8 cellular contexts compared by ENCODE assay signal in genomic region chr12:7018350-7019042, GRCh38. TPM values are rescaled to one million over a fixed set of nuclear protein-coding genes. Genes with fewer than 3 reads are reported as not detected.
DNase-seq lines count a peak whose midpoint lies in the region; ATAC-seq and TF ChIP-seq lines count a peak whose summit lies in the region.

LPCAT3 (minus strand) TSS chr12:7018476; CDS start chr12:7018424, 52 bp downstream.

- H3K4me3 Mint-ChIP-seq in activated CD4-positive, alpha-beta T cell treated with anti-CD3 and anti-CD28 coated beads, Interleukin-2, amount 10 ng/mL, durations not matched to agents 24 days and 14 days: peak within 1 kb of the TSS; percentile 90

- intact Hi-C loops in activated CD4-positive, alpha-beta T cell treated with anti-CD3 and anti-CD28 coated beads, Interleukin-2, amount 10 ng/mL, durations not matched to agents 24 days and 14 days (cut with micrococcal nuclease): loop anchor here (1.0 to 5.0 kb wide), 8 partner anchors 48 to 169 kb away; partner anchors contain the start of genes C12orf57, C1R, CLSTN3 and EMG1
- intact Hi-C loops in left colon (cut with DNase I, micrococcal nuclease): no loop called here

- peak within 1 kb of the TSS; percentile 89 for H3K4me3 ChIP-seq in coronary artery

- peak within 1 kb of the TSS; percentile 91 for H3K27ac Mint-ChIP-seq in activated CD4-positive, alpha-beta T cell treated with anti-CD3 and anti-CD28 coated beads, Interleukin-2, amount 10 ng/mL, durations not matched to agents 24 days and 14 days

- peaks cover 28% of the 10 kb centered on the region for H3K4me1 Mint-ChIP-seq in activated CD4-positive, alpha-beta T cell treated with anti-CD3 and anti-CD28 coated beads, Interleukin-2, amount 10 ng/mL, durations not matched to agents 24 days and 14 days

- ATAC-seq in GM19328 (IDR thresholded peaks at IDR 0.05; ENCODE audit: unreplicated experiment): peak; percentile 89
- peak; percentile 89 for ATAC-seq in HG03520 (IDR thresholded peaks at IDR 0.05; ENCODE audit: unreplicated experiment)
- peak; percentile 92 for ATAC-seq in left colon

- DNase-seq in NCI-H526 treated with DMSO at 0.1 percent for 48 hours (lab: John Stamatoyannopoulos, UW) (peak; percentile 98), coronary artery (ENCODE audit: low spot score) (peak; percentile 98), left colon (peak; percentile 96 to 98)
- DNase-seq in activated CD4-positive, alpha-beta T cell treated with anti-CD3 and anti-CD28 coated beads, Interleukin-2, amount 10 ng/mL, durations not matched to agents 24 days and 14 days: peak; percentile 100
- DNase-seq in stimulated activated CD4-positive, alpha-beta T cell treated with anti-CD3 and anti-CD28 coated beads, Interleukin-1b, Interleukin-23, amount 100 ng/mL, for 48 hours: peak; percentile 98

- H3K9me3 Mint-ChIP-seq in activated CD4-positive, alpha-beta T cell treated with anti-CD3 and anti-CD28 coated beads, Interleukin-2, amount 10 ng/mL, durations not matched to agents 24 days and 14 days: no peaks in the 10 kb centered on the region

- H3K27ac ChIP-seq in C4-2B: peak within 1 kb of the TSS; percentile 85
- peak within 1 kb of the TSS; percentile 89 to 97 for H3K27ac ChIP-seq in coronary artery

- H3K36me3 Mint-ChIP-seq in activated CD4-positive, alpha-beta T cell treated with anti-CD3 and anti-CD28 coated beads, Interleukin-2, amount 10 ng/mL, durations not matched to agents 24 days and 14 days (ENCODE audit: low read depth): peaks cover 6% of the 10 kb centered on the region

- TF ChIP-seq CTCF in C4-2B (conservative IDR thresholded peaks at IDR 0.05): peak; percentile 97
- peak; percentile 87 for TF ChIP-seq CTCF in coronary artery (IDR thresholded peaks at IDR 0.05)

- H3K27me3 Mint-ChIP-seq in activated CD4-positive, alpha-beta T cell treated with anti-CD3 and anti-CD28 coated beads, Interleukin-2, amount 10 ng/mL, durations not matched to agents 24 days and 14 days: no peaks in the 10 kb centered on the region

RNA-seq across cellular contexts. Expression of gene LPCAT3, which starts in this region (rescaled TPM):
- total RNA-seq in activated CD4-positive, alpha-beta T cell treated with anti-CD3 and anti-CD28 coated beads, Interleukin-2, amount 10 ng/mL, durations not matched to agents 24 days and 14 days: 29.2 and 29.5 TPM in 2 replicates
- 10 to 100 TPM; 87.1 to 87.9 TPM for total RNA-seq in left colon

Comparison
In these comparisons a context has a peak if more than half of its experiments do, and no peak if none do; other contexts are left out.
1. Peak in every context shown above with its lines: DNase-seq, ATAC-seq, H3K4me3 ChIP-seq and H3K27ac ChIP-seq.